Comparison of ENCODE assay signal across 1 cellular context in genomic region chr5:120848883-120849282, GRCh38.
TF ChIP-seq lines count a peak whose summit lies in the region.

No MANE protein-coding gene starts in this region.

TF ChIP-seq in GM23338, 12 proteins besides CTCF, POLR2A, EP300 and RAD21 (continued from another document):
- no peak for TF ChIP-seq REST (IDR thresholded peaks at IDR 0.05; ENCODE audit: unreplicated experiment)
- TF ChIP-seq EZH2phosphoT487 (IDR thresholded peaks at IDR 0.05; ENCODE audit: unreplicated experiment): no peak
- TF ChIP-seq EZH2 (IDR thresholded peaks at IDR 0.05; ENCODE audit: low read depth, unreplicated experiment): no peak
- no peak for TF ChIP-seq POLR2AphosphoS5 (IDR thresholded peaks at IDR 0.05; ENCODE audit: low read depth)
